In the genomic region with DNA sequence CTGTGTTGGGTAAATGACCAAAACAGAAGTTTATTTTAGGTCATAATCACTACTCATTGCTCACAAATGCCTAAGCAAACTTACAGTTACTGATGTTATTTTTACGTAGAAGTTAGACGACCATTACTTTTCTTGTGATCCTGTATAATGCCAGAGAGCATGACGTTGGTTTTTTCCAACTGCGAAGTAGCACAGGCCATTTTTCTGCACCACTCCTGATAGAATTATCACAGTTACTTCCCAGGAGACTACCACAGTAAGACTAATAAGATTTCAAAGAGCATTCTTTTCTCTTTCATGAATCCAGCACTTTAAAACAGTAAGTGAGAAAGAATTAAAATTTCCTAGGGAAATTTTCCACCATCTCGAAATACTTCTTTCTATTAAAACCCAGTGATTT, we compare ENCODE assay signal across 1 cellular context.
TF ChIP-seq lines count a peak whose summit lies in the region.

No MANE protein-coding gene starts in this region.

TF ChIP-seq in WTC11, 78 proteins besides CTCF, POLR2A, EP300 and RAD21 (continued from another document):
- TF ChIP-seq, protein P1, sequence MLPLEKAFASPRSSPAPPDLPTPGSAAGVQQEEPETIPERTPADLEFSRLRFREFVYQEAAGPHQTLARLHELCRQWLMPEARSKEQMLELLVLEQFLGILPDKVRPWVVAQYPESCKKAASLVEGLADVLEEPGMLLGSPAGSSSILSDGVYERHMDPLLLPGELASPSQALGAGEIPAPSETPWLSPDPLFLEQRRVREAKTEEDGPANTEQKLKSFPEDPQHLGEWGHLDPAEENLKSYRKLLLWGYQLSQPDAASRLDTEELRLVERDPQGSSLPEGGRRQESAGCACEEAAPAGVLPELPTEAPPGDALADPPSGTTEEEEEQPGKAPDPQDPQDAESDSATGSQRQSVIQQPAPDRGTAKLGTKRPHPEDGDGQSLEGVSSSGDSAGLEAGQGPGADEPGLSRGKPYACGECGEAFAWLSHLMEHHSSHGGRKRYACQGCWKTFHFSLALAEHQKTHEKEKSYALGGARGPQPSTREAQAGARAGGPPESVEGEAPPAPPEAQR (CRISPR knock-in tag; IDR thresholded peaks at IDR 0.05), result no peak
- TF ChIP-seq, protein P2, sequence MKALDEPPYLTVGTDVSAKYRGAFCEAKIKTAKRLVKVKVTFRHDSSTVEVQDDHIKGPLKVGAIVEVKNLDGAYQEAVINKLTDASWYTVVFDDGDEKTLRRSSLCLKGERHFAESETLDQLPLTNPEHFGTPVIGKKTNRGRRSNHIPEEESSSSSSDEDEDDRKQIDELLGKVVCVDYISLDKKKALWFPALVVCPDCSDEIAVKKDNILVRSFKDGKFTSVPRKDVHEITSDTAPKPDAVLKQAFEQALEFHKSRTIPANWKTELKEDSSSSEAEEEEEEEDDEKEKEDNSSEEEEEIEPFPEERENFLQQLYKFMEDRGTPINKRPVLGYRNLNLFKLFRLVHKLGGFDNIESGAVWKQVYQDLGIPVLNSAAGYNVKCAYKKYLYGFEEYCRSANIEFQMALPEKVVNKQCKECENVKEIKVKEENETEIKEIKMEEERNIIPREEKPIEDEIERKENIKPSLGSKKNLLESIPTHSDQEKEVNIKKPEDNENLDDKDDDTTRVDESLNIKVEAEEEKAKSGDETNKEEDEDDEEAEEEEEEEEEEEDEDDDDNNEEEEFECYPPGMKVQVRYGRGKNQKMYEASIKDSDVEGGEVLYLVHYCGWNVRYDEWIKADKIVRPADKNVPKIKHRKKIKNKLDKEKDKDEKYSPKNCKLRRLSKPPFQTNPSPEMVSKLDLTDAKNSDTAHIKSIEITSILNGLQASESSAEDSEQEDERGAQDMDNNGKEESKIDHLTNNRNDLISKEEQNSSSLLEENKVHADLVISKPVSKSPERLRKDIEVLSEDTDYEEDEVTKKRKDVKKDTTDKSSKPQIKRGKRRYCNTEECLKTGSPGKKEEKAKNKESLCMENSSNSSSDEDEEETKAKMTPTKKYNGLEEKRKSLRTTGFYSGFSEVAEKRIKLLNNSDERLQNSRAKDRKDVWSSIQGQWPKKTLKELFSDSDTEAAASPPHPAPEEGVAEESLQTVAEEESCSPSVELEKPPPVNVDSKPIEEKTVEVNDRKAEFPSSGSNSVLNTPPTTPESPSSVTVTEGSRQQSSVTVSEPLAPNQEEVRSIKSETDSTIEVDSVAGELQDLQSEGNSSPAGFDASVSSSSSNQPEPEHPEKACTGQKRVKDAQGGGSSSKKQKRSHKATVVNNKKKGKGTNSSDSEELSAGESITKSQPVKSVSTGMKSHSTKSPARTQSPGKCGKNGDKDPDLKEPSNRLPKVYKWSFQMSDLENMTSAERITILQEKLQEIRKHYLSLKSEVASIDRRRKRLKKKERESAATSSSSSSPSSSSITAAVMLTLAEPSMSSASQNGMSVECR (CRISPR knock-in tag; IDR thresholded peaks at IDR 0.05; ENCODE audit: borderline replicate concordance), result no peak
- TF ChIP-seq, protein P3, sequence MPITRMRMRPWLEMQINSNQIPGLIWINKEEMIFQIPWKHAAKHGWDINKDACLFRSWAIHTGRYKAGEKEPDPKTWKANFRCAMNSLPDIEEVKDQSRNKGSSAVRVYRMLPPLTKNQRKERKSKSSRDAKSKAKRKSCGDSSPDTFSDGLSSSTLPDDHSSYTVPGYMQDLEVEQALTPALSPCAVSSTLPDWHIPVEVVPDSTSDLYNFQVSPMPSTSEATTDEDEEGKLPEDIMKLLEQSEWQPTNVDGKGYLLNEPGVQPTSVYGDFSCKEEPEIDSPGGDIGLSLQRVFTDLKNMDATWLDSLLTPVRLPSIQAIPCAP (CRISPR knock-in tag; IDR thresholded peaks at IDR 0.05), result no peak
- TF ChIP-seq TEAD1 (CRISPR knock-in tag; IDR thresholded peaks at IDR 0.05) (no peak), ZNF138 (CRISPR knock-in tag; conservative IDR thresholded peaks at IDR 0.05) (no peak), SOX15 (CRISPR knock-in tag; IDR thresholded peaks at IDR 0.05) (no peak)
